8 cellular contexts compared by ENCODE assay signal in the genomic region with DNA sequence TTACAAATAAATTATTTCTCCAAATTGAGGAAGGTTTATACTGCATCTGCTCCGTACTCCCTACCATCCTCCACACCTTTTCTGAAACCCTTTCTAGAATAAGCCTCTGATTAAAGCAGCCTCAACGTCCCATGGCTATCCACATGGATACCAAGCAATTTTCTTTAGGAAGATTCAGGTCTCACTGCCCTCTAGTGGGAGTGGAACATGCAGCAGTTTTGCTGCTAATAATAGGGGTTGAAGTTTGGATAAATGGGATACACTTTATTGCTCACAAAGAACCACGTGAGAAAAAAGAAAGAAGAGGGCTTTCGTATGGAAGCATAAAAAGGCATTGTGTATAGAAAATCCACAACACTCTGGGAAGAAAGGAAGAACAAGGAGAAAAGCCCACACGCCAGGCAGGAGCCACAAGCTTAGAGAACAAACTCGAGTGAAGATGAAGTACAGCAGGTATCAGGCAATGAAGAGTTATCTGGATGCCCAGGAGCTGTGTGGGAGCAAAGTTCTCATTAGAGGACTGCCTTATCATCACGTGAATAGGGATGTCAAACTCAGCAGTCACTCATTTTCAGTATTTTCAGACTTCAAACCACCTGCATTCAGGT. TPM values are rescaled to one million over a fixed set of nuclear protein-coding genes. Genes with fewer than 3 reads are reported as not detected.
DNase-seq lines count a peak whose midpoint lies in the region; ATAC-seq and TF ChIP-seq lines count a peak whose summit lies in the region.

No MANE protein-coding gene starts in this region.

- no peak overlapping the region for H3K27ac ChIP-seq in adrenal gland

- intact Hi-C loops in adrenal gland (cut with DNase I): no loop called here

- no peaks in the 10 kb centered on the region for H3K4me1 ChIP-seq in adrenal gland (replicated peaks in 1 of 2)

- no peaks in the 10 kb centered on the region for H3K27me3 Mint-ChIP-seq in immature natural killer cell (ENCODE audit: low read depth in 3 of 3)

- TF ChIP-seq POLR2A in adrenal gland (IDR thresholded peaks at IDR 0.05): no peak

- no peaks in the 10 kb centered on the region for H3K27me3 ChIP-seq in adrenal gland

- no peaks in the 10 kb centered on the region for H3K9me3 ChIP-seq in adrenal gland (replicated peaks in 1 of 3)

- DNase-seq in DMS 273 (lab: John Stamatoyannopoulos, UW; ENCODE audit: unreplicated experiment) (peak; percentile 73), DMS 273 treated with DMSO at 0.1 percent for 48 hours (lab: John Stamatoyannopoulos, UW) (no peak), NCI-H1092 treated with DMSO at 0.1 percent for 48 hours (lab: John Stamatoyannopoulos, UW) (peak; percentile 5), adrenal gland (peak; percentile 20 to 67 (median 40)), iPS-NIHi7 (ENCODE audit: extremely low spot score) (peak; percentile 55), immature natural killer cell (no peak)

- no peaks in the 10 kb centered on the region for H3K36me3 Mint-ChIP-seq in immature natural killer cell

- H3K4me3 ChIP-seq in adrenal gland: no peak overlapping the region

- ATAC-seq in HG03442 (IDR thresholded peaks at IDR 0.05; ENCODE audit: unreplicated experiment) (no peak), HG03469 (IDR thresholded peaks at IDR 0.05; ENCODE audit: unreplicated experiment) (no peak)

- H3K27ac Mint-ChIP-seq in immature natural killer cell: no peak overlapping the region

- no peak overlapping the region for H3K4me3 Mint-ChIP-seq in immature natural killer cell

- peak; percentile 57 to 71 (median 66) for TF ChIP-seq CTCF in adrenal gland (IDR thresholded peaks at IDR 0.05)

- H3K4me1 Mint-ChIP-seq in immature natural killer cell: no peaks in the 10 kb centered on the region

- H3K36me3 ChIP-seq in adrenal gland (replicated peaks in 1 of 2): no peaks in the 10 kb centered on the region

- 45 to 53% (median 47%) methylated on average over 7 of the region's 7 CpGs for WGBS in adrenal gland, 4 donors

- peaks cover 0 to 3% (median 0%) of the 10 kb centered on the region in 6 donors for H3K9me3 Mint-ChIP-seq in immature natural killer cell

RNA-seq across cellular contexts. Expression of a gene that starts 45.8 kb away (rescaled TPM):
- not detected for total RNA-seq in adrenal gland
- not detected for polyA plus RNA-seq in adrenal gland
- not detected for polyA plus RNA-seq in immature natural killer cell

Comparison
In these comparisons a context has a peak if more than half of its experiments do, and no peak if none do; other contexts are left out.
1. DNase-seq: peak in DMS 273 (single experiment), NCI-H1092 treated with DMSO at 0.1 percent for 48 hours (single experiment), adrenal gland (7 of 7) and iPS-NIHi7 (single experiment); none in DMS 273 treated with DMSO at 0.1 percent for 48 hours (single experiment) and immature natural killer cell (0 of 3).